7 cellular contexts compared by ENCODE assay signal in the genomic region with DNA sequence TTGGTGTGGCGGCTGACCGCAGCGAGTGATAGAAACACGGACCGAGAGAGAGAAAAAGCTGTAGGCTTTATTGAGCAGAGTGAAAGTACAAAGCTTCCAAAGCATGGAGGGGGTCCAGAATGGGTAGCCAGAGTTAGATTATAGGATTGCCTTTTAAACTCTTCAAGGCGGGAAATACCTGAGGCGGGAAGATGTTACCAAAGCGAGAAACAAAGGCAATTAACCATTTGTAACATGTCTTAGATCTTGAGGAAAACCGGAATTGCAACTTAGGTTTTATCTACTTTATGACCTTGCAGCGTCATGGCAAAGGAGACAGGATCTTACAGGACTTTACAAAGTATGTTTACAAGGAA.
DNase-seq lines count a peak whose midpoint lies in the region; ATAC-seq and TF ChIP-seq lines count a peak whose summit lies in the region.
"Not testable (repeated sequence)": the region's sequence is repeated elsewhere in the genome, so short reads cannot be mapped to it uniquely, and the experiment has no call there.

No MANE protein-coding gene starts in this region.

- H3K27me3 Mint-ChIP-seq in activated CD4-positive, alpha-beta memory T cell treated with anti-CD3 and anti-CD28 coated beads, Interleukin-2, amount 10 ng/mL, durations not matched to agents 7 days and 5 days; activated naive CD8-positive, alpha-beta T cell treated with anti-CD3 and anti-CD28 coated beads, Interleukin-2, amount 50 U/mL, for 24 hours; glutamatergic neuron (ENCODE audit: unreplicated experiment): not testable (repeated sequence)

- not testable (repeated sequence) for H3K36me3 Mint-ChIP-seq in activated CD4-positive, alpha-beta memory T cell treated with anti-CD3 and anti-CD28 coated beads, Interleukin-2, amount 10 ng/mL, durations not matched to agents 7 days and 5 days (ENCODE audit: low read depth); activated naive CD8-positive, alpha-beta T cell treated with anti-CD3 and anti-CD28 coated beads, Interleukin-2, amount 50 U/mL, for 24 hours (ENCODE audit: low read depth); glutamatergic neuron (ENCODE audit: unreplicated experiment)

- H2AFZ ChIP-seq in OCI-LY1 (ENCODE audit: low read length) = not testable (repeated sequence)

- H3K27ac ChIP-seq in DOHH2 (ENCODE audit: low read depth, low read length); OCI-LY1 (ENCODE audit: low read depth, low read length, poor library complexity, severe bottlenecking): not testable (repeated sequence)
- H3K27ac ChIP-seq in muscle layer of duodenum (ENCODE audit: low read length) = peak overlapping the region; percentile 41
- peak overlapping the region in 14 of 21 experiments; percentile 14 to 85 (median 60) for H3K27ac ChIP-seq in skin epidermis

- ATAC-seq in activated naive CD8-positive, alpha-beta T cell treated with anti-CD3 and anti-CD28 coated beads, Interleukin-2, amount 50 U/mL, for 24 hours = not testable (repeated sequence)

- H3K9me3 Mint-ChIP-seq in activated CD4-positive, alpha-beta memory T cell treated with anti-CD3 and anti-CD28 coated beads, Interleukin-2, amount 10 ng/mL, durations not matched to agents 7 days and 5 days; activated naive CD8-positive, alpha-beta T cell treated with anti-CD3 and anti-CD28 coated beads, Interleukin-2, amount 50 U/mL, for 24 hours; glutamatergic neuron (ENCODE audit: unreplicated experiment): not testable (repeated sequence)

- H3K9ac ChIP-seq in OCI-LY1 (ENCODE audit: low read length) = not testable (repeated sequence)

- POLR2A ChIA-PET in activated CD4-positive, alpha-beta memory T cell treated with anti-CD3 and anti-CD28 coated beads, Interleukin-2, amount 10 ng/mL, durations not matched to agents 7 days and 5 days (lab: Charles Lee) = interaction anchor here (1.0 to 3.5 kb wide), 6 partner anchors 8 to 120 kb away, joined by 3 to 17 read pairs (median 5); no protein-coding TSS in a partner anchor

- not testable (repeated sequence) for H3K9me2 ChIP-seq in DOHH2 (replicated peaks; ENCODE audit: control insufficient read depth, low read length); OCI-LY1 (ENCODE audit: low read depth, low read length)

- not testable (repeated sequence) for H3K36me3 ChIP-seq in DOHH2 (ENCODE audit: control insufficient read depth, low read length); OCI-LY1 (ENCODE audit: insufficient read depth, low read length); muscle layer of duodenum (ENCODE audit: control insufficient read depth in 1 of 2, insufficient read depth in 2 of 2, low read length in 2 of 2)

- not testable (repeated sequence) for H4K20me1 ChIP-seq in DOHH2 (ENCODE audit: control insufficient read depth, insufficient read depth, low read depth, low read length); OCI-LY1 (ENCODE audit: insufficient read depth, low read length)

- CTCF ChIA-PET in activated CD4-positive, alpha-beta memory T cell treated with anti-CD3 and anti-CD28 coated beads, Interleukin-2, amount 10 ng/mL, durations not matched to agents 7 days and 5 days (lab: Charles Lee) = interaction anchor here (0.6 to 5.8 kb wide), 26 partner anchors 9 to 233 kb away, joined by 3 to 172 read pairs (median 7); a partner anchor contains a TSS

- H3K4me1 ChIP-seq in DOHH2 (ENCODE audit: control insufficient read depth, low read length) = peaks cover 17% of the 10 kb centered on the region
- not testable (repeated sequence) for H3K4me1 ChIP-seq in OCI-LY1 (ENCODE audit: insufficient read depth, low read length, severe bottlenecking); muscle layer of duodenum (ENCODE audit: control insufficient read depth in 1 of 2, insufficient read depth in 2 of 2, low read length in 2 of 2)

- H3F3A ChIP-seq in DOHH2 (ENCODE audit: control insufficient read depth, insufficient read depth); OCI-LY1 (ENCODE audit: insufficient read depth, low read length): not testable (repeated sequence)

- H3K4me1 Mint-ChIP-seq in activated CD4-positive, alpha-beta memory T cell treated with anti-CD3 and anti-CD28 coated beads, Interleukin-2, amount 10 ng/mL, durations not matched to agents 7 days and 5 days = peaks cover 57% of the 10 kb centered on the region
- peaks cover 58% of the 10 kb centered on the region for H3K4me1 Mint-ChIP-seq in activated naive CD8-positive, alpha-beta T cell treated with anti-CD3 and anti-CD28 coated beads, Interleukin-2, amount 50 U/mL, for 24 hours
- peaks cover 23% of the 10 kb centered on the region for H3K4me1 Mint-ChIP-seq in glutamatergic neuron (ENCODE audit: low read depth, unreplicated experiment)

- H3K4me2 ChIP-seq in DOHH2 (ENCODE audit: low read length) (peak overlapping the region; percentile 15), OCI-LY1 (ENCODE audit: low read length) (peak overlapping the region; percentile 5; the same call in 1 of the 2 replicates)

- not testable (repeated sequence) for H3K4me3 ChIP-seq in DOHH2 (ENCODE audit: low read length); OCI-LY1 (ENCODE audit: low read depth, low read length, poor library complexity, severe bottlenecking); muscle layer of duodenum (ENCODE audit: low read depth in 1 of 2, low read length in 2 of 2); skin epidermis

- peak overlapping the region; percentile 75 for H3K4me3 Mint-ChIP-seq in activated CD4-positive, alpha-beta memory T cell treated with anti-CD3 and anti-CD28 coated beads, Interleukin-2, amount 10 ng/mL, durations not matched to agents 7 days and 5 days
- H3K4me3 Mint-ChIP-seq in activated naive CD8-positive, alpha-beta T cell treated with anti-CD3 and anti-CD28 coated beads, Interleukin-2, amount 50 U/mL, for 24 hours = peak overlapping the region; percentile 81
- H3K4me3 Mint-ChIP-seq in glutamatergic neuron (ENCODE audit: unreplicated experiment) = not testable (repeated sequence)

- H3K9me3 ChIP-seq in DOHH2 (ENCODE audit: control insufficient read depth, insufficient read depth, low read length); OCI-LY1 (ENCODE audit: low read length); muscle layer of duodenum (ENCODE audit: control insufficient read depth in 1 of 2, low read length in 2 of 2): not testable (repeated sequence)

- peak overlapping the region; percentile 74 for H3K27ac Mint-ChIP-seq in activated CD4-positive, alpha-beta memory T cell treated with anti-CD3 and anti-CD28 coated beads, Interleukin-2, amount 10 ng/mL, durations not matched to agents 7 days and 5 days
- peak overlapping the region; percentile 68 for H3K27ac Mint-ChIP-seq in activated naive CD8-positive, alpha-beta T cell treated with anti-CD3 and anti-CD28 coated beads, Interleukin-2, amount 50 U/mL, for 24 hours
- H3K27ac Mint-ChIP-seq in glutamatergic neuron (ENCODE audit: unreplicated experiment) = peak overlapping the region; percentile 41

- DNase-seq in activated CD4-positive, alpha-beta memory T cell treated with anti-CD3 and anti-CD28 coated beads, Interleukin-2, amount 10 ng/mL, durations not matched to agents 7 days and 5 days; activated naive CD8-positive, alpha-beta T cell treated with anti-CD3 and anti-CD28 coated beads, Interleukin-2, amount 50 U/mL, for 24 hours; glutamatergic neuron: not testable (repeated sequence)

- not testable (repeated sequence) for TF ChIP-seq CTCF in DOHH2 (IDR thresholded peaks at IDR 0.05; ENCODE audit: low read depth, low read length, poor library complexity, severe bottlenecking); OCI-LY1 (IDR thresholded peaks at IDR 0.05; ENCODE audit: low read length); glutamatergic neuron (IDR thresholded peaks at IDR 0.05; ENCODE audit: partially characterized antibody, unreplicated experiment)

- H3K27me3 ChIP-seq in DOHH2 (ENCODE audit: control insufficient read depth, low read length); OCI-LY1 (ENCODE audit: insufficient read depth, low read length); muscle layer of duodenum (ENCODE audit: low read depth, low read length): not testable (repeated sequence)

- not testable (repeated sequence) for H3K79me2 ChIP-seq in DOHH2 (ENCODE audit: control insufficient read depth, low read length); OCI-LY1 (ENCODE audit: insufficient read depth, low read length)
